ENCODE assay signal across 8 cellular contexts in genomic region chr19:44718441-44719261, GRCh38.
DNase-seq lines count a peak whose midpoint lies in the region; ATAC-seq and TF ChIP-seq lines count a peak whose summit lies in the region.

No MANE protein-coding gene starts in this region.

- TF ChIP-seq CTCF in nephron (IDR thresholded peaks at IDR 0.05; ENCODE audit: unreplicated experiment in 3 of 3), result no peak

- ATAC-seq in GM18505 (IDR thresholded peaks at IDR 0.05; ENCODE audit: unreplicated experiment), result no peak

- H3K4me1 Mint-ChIP-seq in nephron, result peaks cover 6% of the 10 kb centered on the region

- peak; percentile 29 for DNase-seq in CD1c-positive myeloid dendritic cell (ENCODE audit: extremely low spot score)
- peak; percentile 70 for DNase-seq in NCI-H226
- peak; percentile 38 for DNase-seq in fibroblast of peridontal ligament (ENCODE audit: extremely low read depth)
- no peak for DNase-seq in SIG-M5 (lab: John Stamatoyannopoulos, UW)
- DNase-seq in NOMO-1 (lab: John Stamatoyannopoulos, UW; ENCODE audit: unreplicated experiment in 2 of 2), result no peak
- no peak for DNase-seq in activated CD8-positive, alpha-beta memory T cell treated with anti-CD3 and anti-CD28 coated beads for 24 hours

- no peaks in the 10 kb centered on the region for H3K36me3 Mint-ChIP-seq in nephron (ENCODE audit: low read depth)

- H3K27ac Mint-ChIP-seq in nephron, result peak overlapping the region; percentile 83 to 98 (median 98)

- TF ChIP-seq POLR2A in GM18505 (IDR thresholded peaks at IDR 0.05; ENCODE audit: borderline replicate concordance, extremely low read depth, insufficient read depth, insufficient read length), result no peak

- H3K9me3 Mint-ChIP-seq in nephron, result peaks cover 5% of the 10 kb centered on the region

- H3K27me3 Mint-ChIP-seq in nephron (ENCODE audit: low read depth), result peaks cover 8% of the 10 kb centered on the region

- H3K4me3 Mint-ChIP-seq in nephron, result peak overlapping the region; percentile 60 to 69 (median 65)

Comparison
In these comparisons a context has a peak if more than half of its experiments do, and no peak if none do; other contexts are left out.
1. DNase-seq: peak in CD1c-positive myeloid dendritic cell (single experiment), NCI-H226 (single experiment) and fibroblast of peridontal ligament (single experiment); none in SIG-M5 (single experiment), NOMO-1 (0 of 2) and activated CD8-positive, alpha-beta memory T cell treated with anti-CD3 and anti-CD28 coated beads for 24 hours (single experiment).